1 cellular context compared by ENCODE assay signal in genomic region chr7:75906991-75907667, GRCh38.
TF ChIP-seq lines count a peak whose summit lies in the region.

No MANE protein-coding gene starts in this region.

TF ChIP-seq in HepG2, 621 proteins besides CTCF, POLR2A, EP300 and RAD21 (continued from another document and continues in another):
- TF ChIP-seq HMGXB4 (CRISPR knock-in tag; IDR thresholded peaks at IDR 0.05; ENCODE audit: borderline replicate concordance in 1 of 2, low read depth in 1 of 2) (no peak), CCDC6 (CRISPR knock-in tag; IDR thresholded peaks at IDR 0.05) (peak; percentile 23; the same call in 1 of the 2 replicates), TBL1XR1 (IDR thresholded peaks at IDR 0.05; ENCODE audit: borderline replicate concordance, low read length, partially characterized antibody) (peak; percentile 67), HOXA9 (CRISPR knock-in tag; IDR thresholded peaks at IDR 0.05; ENCODE audit: borderline replicate concordance) (no peak), CC2D1A (CRISPR knock-in tag; IDR thresholded peaks at IDR 0.05) (no peak), MLX (CRISPR knock-in tag; IDR thresholded peaks at IDR 0.05) (peak; percentile 72; the same call in 1 of the 2 replicates), THAP7 (CRISPR knock-in tag; IDR thresholded peaks at IDR 0.05) (peak; percentile 78), EEA1 (CRISPR knock-in tag; IDR thresholded peaks at IDR 0.05; ENCODE audit: borderline replicate concordance) (no peak), HMGXB3 (CRISPR knock-in tag; IDR thresholded peaks at IDR 0.05; ENCODE audit: borderline replicate concordance) (no peak), ZNF44 (CRISPR knock-in tag; IDR thresholded peaks at IDR 0.05) (no peak), NKX3-1 (CRISPR knock-in tag; IDR thresholded peaks at IDR 0.05) (0 out of 2 replicates have a peak, but pooled peaks have one; percentile 44), RFX1 (IDR thresholded peaks at IDR 0.05) (no peak), ZNF251 (CRISPR knock-in tag; IDR thresholded peaks at IDR 0.05) (no peak), PCBP2 (optimal IDR thresholded peaks at IDR 0.05; ENCODE audit: low read depth, low read length, poor library complexity, severe bottlenecking) (no peak), ZNF460 (CRISPR knock-in tag; IDR thresholded peaks at IDR 0.05; ENCODE audit: borderline replicate concordance) (no peak), RNF219 (CRISPR knock-in tag; IDR thresholded peaks at IDR 0.05) (no peak), ASH2L (IDR thresholded peaks at IDR 0.05; ENCODE audit: insufficient read length, low read depth, low read length) (peak; percentile 94), ZNF317 (CRISPR knock-in tag; IDR thresholded peaks at IDR 0.05) (0 out of 2 replicates have a peak, but pooled peaks have one; percentile 33), HCFC1 (IDR thresholded peaks at IDR 0.05; ENCODE audit: low read depth, low read length) (no peak), PLSCR1 (CRISPR knock-in tag; IDR thresholded peaks at IDR 0.05; ENCODE audit: borderline replicate concordance) (no peak), ZNF761 (CRISPR knock-in tag; conservative IDR thresholded peaks at IDR 0.05) (0 out of 2 replicates have a peak, but pooled peaks have one; percentile 7), SMAD3 (CRISPR knock-in tag; IDR thresholded peaks at IDR 0.05) (no peak; the same call in 1 of the 2 replicates), HOXD1 (CRISPR knock-in tag; IDR thresholded peaks at IDR 0.05) (no peak), IRF2 (CRISPR knock-in tag; IDR thresholded peaks at IDR 0.05) (0 out of 2 replicates have a peak, but pooled peaks have one; percentile 21), TFDP1 (CRISPR knock-in tag; IDR thresholded peaks at IDR 0.05; ENCODE audit: borderline replicate concordance) (no peak), ZNF841 (CRISPR knock-in tag; IDR thresholded peaks at IDR 0.05; ENCODE audit: borderline replicate concordance) (no peak), MED1 (CRISPR knock-in tag; IDR thresholded peaks at IDR 0.05) (peak; percentile 92), TRIM24 (CRISPR knock-in tag; IDR thresholded peaks at IDR 0.05) (no peak), AGO1 (IDR thresholded peaks at IDR 0.05; ENCODE audit: low read depth, low read length, poor library complexity, severe bottlenecking) (no peak), TEF (CRISPR knock-in tag; IDR thresholded peaks at IDR 0.05) (peak; percentile 91), PAXIP1 (CRISPR knock-in tag; conservative IDR thresholded peaks at IDR 0.05) (peak; percentile 96), SALL2 (CRISPR knock-in tag; IDR thresholded peaks at IDR 0.05) (no peak; the same call in 1 of the 2 replicates), ZNF124 (CRISPR knock-in tag; IDR thresholded peaks at IDR 0.05) (no peak), CREB3 (CRISPR knock-in tag; IDR thresholded peaks at IDR 0.05) (no peak), ZNF883 (CRISPR knock-in tag; IDR thresholded peaks at IDR 0.05; ENCODE audit: not compliant biosample characterization) (no peak), ZNF614 (CRISPR knock-in tag; IDR thresholded peaks at IDR 0.05; ENCODE audit: borderline replicate concordance) (no peak), NCOR1 (IDR thresholded peaks at IDR 0.05; ENCODE audit: borderline replicate concordance, low read length) (peak; percentile 99), SP1 (IDR thresholded peaks at IDR 0.05) (no peak), SP1 (CRISPR knock-in tag; IDR thresholded peaks at IDR 0.05) (no peak; the same call in 1 of the 2 replicates), SIN3A (IDR thresholded peaks at IDR 0.05; ENCODE audit: borderline replicate concordance, low read depth, low read length) (0 out of 2 replicates have a peak, but pooled peaks have one; percentile 45), LBX2 (CRISPR knock-in tag; IDR thresholded peaks at IDR 0.05; ENCODE audit: borderline replicate concordance) (no peak), DBP (CRISPR knock-in tag; IDR thresholded peaks at IDR 0.05; ENCODE audit: not compliant biosample characterization) (no peak), CREBL2 (CRISPR knock-in tag; IDR thresholded peaks at IDR 0.05; ENCODE audit: borderline replicate concordance) (no peak), ATM (IDR thresholded peaks at IDR 0.05; ENCODE audit: borderline replicate concordance) (peak; percentile 96; the same call in 1 of the 2 replicates), ZNF136 (CRISPR knock-in tag; IDR thresholded peaks at IDR 0.05; ENCODE audit: low read depth) (no peak)
